ENCODE assay signal across 23 cellular contexts in genomic region chr6:136382676-136383075, GRCh38.
"Had no signal": no experiment of that assay in that cellular context is flagged by ENCODE, and none has a peak within 500 bp of the region (broad histone marks: within the 10 kb centered on the region; RNA-seq: fewer than 3 reads in every experiment).

No MANE protein-coding gene starts in this region.

- ATAC-seq: gastrocnemius medialis; left cardiac atrium; left lung; mucosa of descending colon; natural killer cell treated with Interleukin-12 subunit alpha and Interleukin-12 subunit beta and Interleukin-15 and Interleukin-18, amount 100 ng/mL, for 72 hours; sciatic nerve; stimulated activated memory B cell treated with anti-CD40 and anti-IgM and Interleukin-4, amounts not matched to agents 10 μg/mL and 1 μg/mL and 100 μg/mL, for 72 hours; stimulated activated naive CD8-positive, alpha-beta T cell treated with anti-CD3 and anti-CD28 coated beads, Interleukin-15, Interleukin-2, amounts not matched to agents 100 U/mL and 50 U/mL, for 24 hours had no signal

- H3K9me3 ChIP-seq: gastrocnemius medialis, left lung, mucosa of descending colon, neutrophil, prostate gland, right atrium auricular region, testis, tibial artery had no signal

- H3K9me3 Mint-ChIP-seq: mesothelial cell of epicardium; naive B cell; natural killer cell treated with Interleukin-12 subunit alpha and Interleukin-12 subunit beta and Interleukin-15 and Interleukin-18, amount 100 ng/mL, for 72 hours; neural crest cell; stimulated activated memory B cell treated with anti-CD40 and anti-IgM and Interleukin-4, amounts not matched to agents 10 μg/mL and 1 μg/mL and 100 μg/mL, for 72 hours; type B pancreatic cell had no signal

- H3K4me3 ChIP-seq: coronary artery, gastrocnemius medialis, left lung, mucosa of descending colon, prostate gland, right atrium auricular region, testis, tibial artery had no signal

- H3K27me3 ChIP-seq: gastrocnemius medialis, left lung, neutrophil, right atrium auricular region, testis, tibial artery had no signal

- DNase-seq: dermis blood vessel endothelial cell; gastrocnemius medialis; head of caudate nucleus; left cardiac atrium; left lung; mesenchymal stem cell; mucosa of descending colon; naive B cell; stimulated activated CD4-positive, alpha-beta T cell treated with anti-CD3 and anti-CD28 coated beads, Interleukin-4, amount 100 ng/mL, for 4 hours; stimulated activated naive CD8-positive, alpha-beta T cell treated with anti-CD3 and anti-CD28 coated beads, Interleukin-15, Interleukin-2, amounts not matched to agents 100 U/mL and 50 U/mL, for 24 hours; substantia nigra; testis; tibial artery had no signal

- H3K27ac ChIP-seq: coronary artery, gastrocnemius medialis, left lung, neutrophil, prostate gland, right atrium auricular region, tibial artery had no signal

- H3K4me1 ChIP-seq: gastrocnemius medialis, left lung, prostate gland, right atrium auricular region had no signal

- H3K36me3 Mint-ChIP-seq: mesothelial cell of epicardium; naive B cell; natural killer cell treated with Interleukin-12 subunit alpha and Interleukin-12 subunit beta and Interleukin-15 and Interleukin-18, amount 100 ng/mL, for 72 hours; stimulated activated memory B cell treated with anti-CD40 and anti-IgM and Interleukin-4, amounts not matched to agents 10 μg/mL and 1 μg/mL and 100 μg/mL, for 72 hours; type B pancreatic cell had no signal

- H3K36me3 ChIP-seq: gastrocnemius medialis, left lung, neutrophil, prostate gland, right atrium auricular region, tibial artery had no signal

- H3K27ac Mint-ChIP-seq: mesothelial cell of epicardium; naive B cell; natural killer cell treated with Interleukin-12 subunit alpha and Interleukin-12 subunit beta and Interleukin-15 and Interleukin-18, amount 100 ng/mL, for 72 hours; stimulated activated memory B cell treated with anti-CD40 and anti-IgM and Interleukin-4, amounts not matched to agents 10 μg/mL and 1 μg/mL and 100 μg/mL, for 72 hours; type B pancreatic cell had no signal
